8 cellular contexts compared by ENCODE assay signal in genomic region chr20:35277127-35277526, GRCh38. TPM values are rescaled to one million over a fixed set of nuclear protein-coding genes. Genes with fewer than 3 reads are reported as not detected.
A peak's percentile ranks its signal among the peaks of the same experiment; 100 is the strongest.
DNase-seq lines count a peak whose midpoint lies in the region; ATAC-seq and TF ChIP-seq lines count a peak whose summit lies in the region.

No MANE protein-coding gene starts in this region.

- TF ChIP-seq EP300 in upper lobe of left lung (IDR thresholded peaks at IDR 0.05): no peak

- DNase-seq in activated naive CD4-positive, alpha-beta T cell treated with anti-CD3 and anti-CD28 coated beads for 36 hours: no peak
- no peak for DNase-seq in activated naive CD4-positive, alpha-beta T cell treated with anti-CD3 and anti-CD28 coated beads, Interleukin-2, amount 50 U/mL, for 16 hours
- DNase-seq in lower leg skin (ENCODE audit: low spot score in 2 of 2) (no peak), upper lobe of left lung (no peak), hippocampal formation (lab: John Stamatoyannopoulos, UW) (no peak)

- 9 to 11% (median 10%) methylated on average over 10 of the region's 10 CpGs for WGBS in adipose tissue, 3 donors
- WGBS in lower leg skin, 2 donors: 10 to 14% methylated on average over 9 to 10 of the region's 10 CpGs
- WGBS in upper lobe of left lung, 2 donors: 9 to 12% methylated on average over 7 to 10 of the region's 10 CpGs

- H3K27me3 Mint-ChIP-seq in activated naive CD4-positive, alpha-beta T cell treated with anti-CD3 and anti-CD28 coated beads for 36 hours (ENCODE audit: low read depth): no peaks in the 10 kb centered on the region

- H3K36me3 Mint-ChIP-seq in activated naive CD4-positive, alpha-beta T cell treated with anti-CD3 and anti-CD28 coated beads for 36 hours (ENCODE audit: low read depth): peaks cover 15% of the 10 kb centered on the region

- H3K4me3 ChIP-seq in lower leg skin (ENCODE audit: low read depth, poor library complexity, severe bottlenecking): peak overlapping the region; percentile 51
- H3K4me3 ChIP-seq in upper lobe of left lung: peak overlapping the region; percentile 61 to 92 (median 76)

- peaks cover 5 to 67% (median 34%) of the 10 kb centered on the region in 4 donors for H3K36me3 ChIP-seq in upper lobe of left lung

- H3K9me3 ChIP-seq in upper lobe of left lung: no peaks in the 10 kb centered on the region

- ATAC-seq in upper lobe of left lung (ENCODE audit: low FRiP score in 2 of 2): peak in 1 of 2 donors; percentile 1
- ATAC-seq in HG02759 (IDR thresholded peaks at IDR 0.05; ENCODE audit: unreplicated experiment): no peak
- no peak for ATAC-seq in GM19452 (IDR thresholded peaks at IDR 0.05; ENCODE audit: unreplicated experiment)

- TF ChIP-seq CTCF in lower leg skin (IDR thresholded peaks at IDR 0.05): no peak
- no peak for TF ChIP-seq CTCF in upper lobe of left lung (IDR thresholded peaks at IDR 0.05)

- H3K27ac Mint-ChIP-seq in activated naive CD4-positive, alpha-beta T cell treated with anti-CD3 and anti-CD28 coated beads for 36 hours: peak overlapping the region; percentile 96

- intact Hi-C loops in activated naive CD4-positive, alpha-beta T cell treated with anti-CD3 and anti-CD28 coated beads for 36 hours (cut with micrococcal nuclease): loop anchor here (1.0 to 10.0 kb wide), 4 partner anchors 184 to 402 kb away; partner anchors contain the start of genes ACSS2, GGT7, GSS and MYH7B
- intact Hi-C loops in lower leg skin (cut with DNase I; ENCODE audit: low total_unique reads): no loop called here

- H3K27me3 ChIP-seq in upper lobe of left lung: no peaks in the 10 kb centered on the region

- H3K4me1 ChIP-seq in upper lobe of left lung: peaks cover 18 to 31% (median 21%) of the 10 kb centered on the region in 4 donors

- CTCF ChIA-PET in activated naive CD4-positive, alpha-beta T cell treated with anti-CD3 and anti-CD28 coated beads for 36 hours (lab: Charles Lee): interaction anchor here (0.7 kb wide), 1 partner anchor 26 kb away, joined by 4 read pairs; no protein-coding TSS in a partner anchor

- H3K4me1 Mint-ChIP-seq in activated naive CD4-positive, alpha-beta T cell treated with anti-CD3 and anti-CD28 coated beads for 36 hours (ENCODE audit: low read depth): peaks cover 12% of the 10 kb centered on the region

- H3K4me3 Mint-ChIP-seq in activated naive CD4-positive, alpha-beta T cell treated with anti-CD3 and anti-CD28 coated beads for 36 hours: peak overlapping the region; percentile 97

- H3K27ac ChIP-seq in adipose tissue (ENCODE audit: low read depth, low read length): peak overlapping the region; percentile 92
- H3K27ac ChIP-seq in upper lobe of left lung: peak overlapping the region; percentile 96 to 99 (median 98)

- TF ChIP-seq POLR2A in lower leg skin (IDR thresholded peaks at IDR 0.05) (no peak), upper lobe of left lung (IDR thresholded peaks at IDR 0.05) (no peak)

- no peaks in the 10 kb centered on the region for H3K9me3 Mint-ChIP-seq in activated naive CD4-positive, alpha-beta T cell treated with anti-CD3 and anti-CD28 coated beads for 36 hours

RNA-seq across cellular contexts. Expression of gene MMP24OS, which starts 0.8 kb away (rescaled TPM):
- total RNA-seq in activated naive CD4-positive, alpha-beta T cell treated with anti-CD3 and anti-CD28 coated beads for 36 hours: 10 to 100 TPM; 26.4 to 29.2 TPM
- polyA plus RNA-seq in adipose tissue: 10 to 100 TPM; 17.8 to 70.2 (median 57.9) TPM
- total RNA-seq in lower leg skin (10 to 100 TPM; 22.7 to 47.6 (median 25.4) TPM), upper lobe of left lung (100 to 1,000 TPM in 1 of 6 donors, 10 to 100 TPM in 5; 27.8 to 145 (median 42.6) TPM)

RNA-seq across cellular contexts. Expression of gene EIF6, which starts 7.4 kb away (rescaled TPM):
- total RNA-seq in activated naive CD4-positive, alpha-beta T cell treated with anti-CD3 and anti-CD28 coated beads for 36 hours: 10 to 100 TPM; 93.0 to 94.7 TPM
- polyA plus RNA-seq in adipose tissue: 100 to 1,000 TPM in 1 of 3 donors, 10 to 100 TPM in 2; 70.7 to 117 (median 71.9) TPM
- total RNA-seq in lower leg skin: 100 to 1,000 TPM; 148 to 240 (median 177) TPM
- total RNA-seq in upper lobe of left lung: 100 to 1,000 TPM in 2 of 6 donors, 10 to 100 TPM in 4; 57.5 to 106 (median 88.7) TPM

RNA-seq across cellular contexts. Expression of gene FAM83C, which starts 15.1 kb away (rescaled TPM):
- not detected for total RNA-seq in activated naive CD4-positive, alpha-beta T cell treated with anti-CD3 and anti-CD28 coated beads for 36 hours
- polyA plus RNA-seq in adipose tissue: under 1 TPM in 1 of 3 donors, not detected in 2; 0.03 TPM
- total RNA-seq in lower leg skin: 10 to 100 TPM; 54.4 to 85.7 (median 68.6) TPM
- total RNA-seq in upper lobe of left lung: not detected

RNA-seq across cellular contexts. Expression of gene MMP24, which starts 50.6 kb away (rescaled TPM):
- not detected for total RNA-seq in activated naive CD4-positive, alpha-beta T cell treated with anti-CD3 and anti-CD28 coated beads for 36 hours
- 1 to 10 TPM in 1 of 3 donors, under 1 TPM in 2; 0.45 to 4.0 (median 0.98) TPM for polyA plus RNA-seq in adipose tissue
- total RNA-seq in lower leg skin (under 1 TPM in 3 of 4 donors, not detected in 1; 0.11 to 0.71 (median 0.27) TPM), upper lobe of left lung (10 to 100 TPM in 5 of 6 donors, 1 to 10 TPM in 1; 7.3 to 25.4 (median 15.6) TPM)

Comparison
In these comparisons a context has a peak if more than half of its experiments do, and no peak if none do; other contexts are left out.
1. RNA of gene FAM83C, which starts 15.1 kb away (total RNA-seq): 54.4 to 85.7 TPM in lower leg skin; not detected in activated naive CD4-positive, alpha-beta T cell treated with anti-CD3 and anti-CD28 coated beads for 36 hours and not detected in upper lobe of left lung; every median in the first group is over 10 times any median in the second.